1 cellular context compared by ENCODE assay signal in the genomic region with DNA sequence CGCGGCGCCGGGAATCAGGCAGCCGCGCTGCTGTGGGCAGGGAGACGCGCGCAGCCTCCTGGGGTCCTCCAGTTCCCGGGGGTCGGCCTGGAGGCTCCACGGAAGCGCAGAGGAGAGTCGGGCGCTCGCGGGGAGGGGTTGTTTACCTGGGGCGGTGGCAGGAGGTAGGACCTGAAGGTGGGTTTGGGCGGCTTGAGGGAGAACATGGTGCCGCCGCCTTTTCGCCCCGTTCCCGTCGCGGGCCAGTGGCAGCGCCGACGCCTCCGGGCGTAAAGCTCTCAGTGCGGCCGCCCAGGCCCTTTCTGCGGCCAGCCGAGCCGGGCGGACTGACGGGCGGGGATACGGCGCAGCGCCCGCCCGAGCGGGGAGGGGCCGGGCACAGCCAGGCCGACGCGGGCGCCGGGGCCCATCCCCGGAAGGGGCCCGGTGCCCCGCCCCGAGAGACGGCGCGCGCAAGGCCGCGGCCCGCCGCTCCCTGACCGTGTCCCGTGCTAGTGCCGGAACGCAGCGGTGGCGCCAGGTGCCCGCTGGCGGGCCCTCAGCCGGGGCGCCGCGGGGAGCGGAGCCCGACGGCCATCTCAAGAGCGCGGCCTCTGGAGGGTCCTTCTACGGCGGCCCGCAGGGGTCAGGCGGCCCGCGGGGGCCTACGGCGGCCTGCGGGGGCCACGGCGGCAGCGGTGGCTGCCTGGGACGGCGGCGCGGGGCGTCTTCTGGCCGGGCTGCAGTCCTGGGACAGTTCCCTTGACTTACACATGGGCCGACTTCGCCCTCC.
TF ChIP-seq lines count a peak whose summit lies in the region.

Gene MTMR10 (minus strand): TSS at position 328 of the 772 bp plus-strand sequence. CDS start 122 bp downstream, at position 206.

TF ChIP-seq in HepG2, 621 proteins besides CTCF, POLR2A, EP300 and RAD21 (continued from another document and continues in another):
- TF ChIP-seq, protein P1, sequence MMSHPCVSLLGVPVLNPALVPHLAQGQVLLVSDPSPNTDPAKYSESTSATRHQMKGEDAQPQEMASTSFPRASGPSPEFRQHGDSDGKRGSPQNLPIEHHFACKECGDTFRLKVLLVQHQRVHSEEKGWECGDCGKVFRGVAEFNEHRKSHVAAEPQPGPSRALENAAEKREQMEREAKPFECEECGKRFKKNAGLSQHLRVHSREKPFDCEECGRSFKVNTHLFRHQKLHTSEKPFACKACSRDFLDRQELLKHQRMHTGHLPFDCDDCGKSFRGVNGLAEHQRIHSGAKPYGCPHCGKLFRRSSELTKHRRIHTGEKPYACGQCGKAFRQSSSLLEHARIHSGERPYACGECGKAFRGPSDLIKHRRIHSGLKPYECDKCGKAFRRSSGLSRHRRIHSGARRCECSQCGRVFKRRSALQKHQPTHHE (CRISPR knock-in tag; IDR thresholded peaks at IDR 0.05; ENCODE audit: borderline replicate concordance) = no peak
- no peak for TF ChIP-seq ZNF883 (CRISPR knock-in tag; IDR thresholded peaks at IDR 0.05; ENCODE audit: not compliant biosample characterization)
- 0 out of 2 replicates have a peak, but pooled peaks have one; percentile 54 for TF ChIP-seq ZNF451 (CRISPR knock-in tag; IDR thresholded peaks at IDR 0.05)
- TF ChIP-seq, protein P2, sequence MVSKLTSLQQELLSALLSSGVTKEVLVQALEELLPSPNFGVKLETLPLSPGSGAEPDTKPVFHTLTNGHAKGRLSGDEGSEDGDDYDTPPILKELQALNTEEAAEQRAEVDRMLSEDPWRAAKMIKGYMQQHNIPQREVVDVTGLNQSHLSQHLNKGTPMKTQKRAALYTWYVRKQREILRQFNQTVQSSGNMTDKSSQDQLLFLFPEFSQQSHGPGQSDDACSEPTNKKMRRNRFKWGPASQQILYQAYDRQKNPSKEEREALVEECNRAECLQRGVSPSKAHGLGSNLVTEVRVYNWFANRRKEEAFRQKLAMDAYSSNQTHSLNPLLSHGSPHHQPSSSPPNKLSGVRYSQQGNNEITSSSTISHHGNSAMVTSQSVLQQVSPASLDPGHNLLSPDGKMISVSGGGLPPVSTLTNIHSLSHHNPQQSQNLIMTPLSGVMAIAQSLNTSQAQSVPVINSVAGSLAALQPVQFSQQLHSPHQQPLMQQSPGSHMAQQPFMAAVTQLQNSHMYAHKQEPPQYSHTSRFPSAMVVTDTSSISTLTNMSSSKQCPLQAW (CRISPR knock-in tag; IDR thresholded peaks at IDR 0.05) = no peak
- TF ChIP-seq, protein P3, sequence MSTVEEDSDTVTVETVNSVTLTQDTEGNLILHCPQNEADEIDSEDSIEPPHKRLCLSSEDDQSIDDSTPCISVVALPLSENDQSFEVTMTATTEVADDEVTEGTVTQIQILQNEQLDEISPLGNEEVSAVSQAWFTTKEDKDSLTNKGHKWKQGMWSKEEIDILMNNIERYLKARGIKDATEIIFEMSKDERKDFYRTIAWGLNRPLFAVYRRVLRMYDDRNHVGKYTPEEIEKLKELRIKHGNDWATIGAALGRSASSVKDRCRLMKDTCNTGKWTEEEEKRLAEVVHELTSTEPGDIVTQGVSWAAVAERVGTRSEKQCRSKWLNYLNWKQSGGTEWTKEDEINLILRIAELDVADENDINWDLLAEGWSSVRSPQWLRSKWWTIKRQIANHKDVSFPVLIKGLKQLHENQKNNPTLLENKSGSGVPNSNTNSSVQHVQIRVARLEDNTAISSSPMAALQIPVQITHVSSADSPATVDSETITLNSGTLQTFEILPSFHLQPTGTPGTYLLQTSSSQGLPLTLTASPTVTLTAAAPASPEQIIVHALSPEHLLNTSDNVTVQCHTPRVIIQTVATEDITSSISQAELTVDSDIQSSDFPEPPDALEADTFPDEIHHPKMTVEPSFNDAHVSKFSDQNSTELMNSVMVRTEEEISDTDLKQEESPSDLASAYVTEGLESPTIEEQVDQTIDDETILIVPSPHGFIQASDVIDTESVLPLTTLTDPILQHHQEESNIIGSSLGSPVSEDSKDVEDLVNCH (CRISPR knock-in tag; IDR thresholded peaks at IDR 0.05) = 0 out of 2 replicates have a peak, but pooled peaks have one; percentile 65
- peak; percentile 90 for TF ChIP-seq YEATS4 (CRISPR knock-in tag; IDR thresholded peaks at IDR 0.05; ENCODE audit: borderline replicate concordance)
- TF ChIP-seq SRF (IDR thresholded peaks at IDR 0.05; ENCODE audit: low read depth, low read length) = no peak
- no peak for TF ChIP-seq ZNF282 (IDR thresholded peaks at IDR 0.05; ENCODE audit: partially characterized antibody)
- TF ChIP-seq, protein P4, sequence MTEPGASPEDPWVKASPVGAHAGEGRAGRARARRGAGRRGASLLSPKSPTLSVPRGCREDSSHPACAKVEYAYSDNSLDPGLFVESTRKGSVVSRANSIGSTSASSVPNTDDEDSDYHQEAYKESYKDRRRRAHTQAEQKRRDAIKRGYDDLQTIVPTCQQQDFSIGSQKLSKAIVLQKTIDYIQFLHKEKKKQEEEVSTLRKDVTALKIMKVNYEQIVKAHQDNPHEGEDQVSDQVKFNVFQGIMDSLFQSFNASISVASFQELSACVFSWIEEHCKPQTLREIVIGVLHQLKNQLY (CRISPR knock-in tag; IDR thresholded peaks at IDR 0.05) = no peak
- TF ChIP-seq ZNF788 (CRISPR knock-in tag; IDR thresholded peaks at IDR 0.05; ENCODE audit: borderline replicate concordance) = no peak
- TF ChIP-seq ZNF18 (CRISPR knock-in tag; IDR thresholded peaks at IDR 0.05; ENCODE audit: insufficient replicate concordance) = no peak
- TF ChIP-seq GABPA (IDR thresholded peaks at IDR 0.05; ENCODE audit: low read depth, low read length) = peak; percentile 41
- TF ChIP-seq GABPA (CRISPR knock-in tag; IDR thresholded peaks at IDR 0.05; ENCODE audit: low read depth) = no peak
- TF ChIP-seq POLR2AphosphoS5 (IDR thresholded peaks at IDR 0.05; ENCODE audit: low read depth, low read length) = peak; percentile 74
- peak; percentile 52; the same call in 1 of the 2 replicates for TF ChIP-seq ZFP36L1 (CRISPR knock-in tag; IDR thresholded peaks at IDR 0.05)
- 0 out of 2 replicates have a peak, but pooled peaks have one; percentile 24 for TF ChIP-seq E2F1 (CRISPR knock-in tag; IDR thresholded peaks at IDR 0.05)
- TF ChIP-seq ZNF891 (CRISPR knock-in tag; IDR thresholded peaks at IDR 0.05) = peak; percentile 18; the same call in 1 of the 2 replicates
- no peak for TF ChIP-seq ZBTB40 (IDR thresholded peaks at IDR 0.05)
- TF ChIP-seq ZBTB40 (CRISPR knock-in tag; IDR thresholded peaks at IDR 0.05) = peak; percentile 62; the same call in 1 of the 2 replicates
- TF ChIP-seq, protein P5, sequence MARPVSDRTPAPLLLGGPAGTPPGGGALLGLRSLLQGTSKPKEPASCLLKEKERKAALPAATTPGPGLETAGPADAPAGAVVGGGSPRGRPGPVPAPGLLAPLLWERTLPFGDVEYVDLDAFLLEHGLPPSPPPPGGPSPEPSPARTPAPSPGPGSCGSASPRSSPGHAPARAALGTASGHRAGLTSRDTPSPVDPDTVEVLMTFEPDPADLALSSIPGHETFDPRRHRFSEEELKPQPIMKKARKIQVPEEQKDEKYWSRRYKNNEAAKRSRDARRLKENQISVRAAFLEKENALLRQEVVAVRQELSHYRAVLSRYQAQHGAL (CRISPR knock-in tag; IDR thresholded peaks at IDR 0.05; ENCODE audit: not compliant biosample characterization) = no peak
